8 cellular contexts compared by ENCODE assay signal in genomic region chr20:23636908-23637281, GRCh38. TPM values are rescaled to one million over a fixed set of nuclear protein-coding genes. Genes with fewer than 3 reads are reported as not detected.
DNase-seq lines count a peak whose midpoint lies in the region; ATAC-seq and TF ChIP-seq lines count a peak whose summit lies in the region.

No MANE protein-coding gene starts in this region.

- H3K9me3 ChIP-seq in body of pancreas (no peaks in the 10 kb centered on the region), right lobe of liver (no peaks in the 10 kb centered on the region), testis (no peaks in the 10 kb centered on the region)

- peaks cover 0 to 3% of the 10 kb centered on the region in 2 donors for H3K36me3 ChIP-seq in body of pancreas (replicated peaks in 1 of 2; ENCODE audit: insufficient read depth in 1 of 2, low read depth in 2 of 2)
- H3K36me3 ChIP-seq in right lobe of liver, result peaks cover 0 to 21% (median 8%) of the 10 kb centered on the region in 4 donors
- H3K36me3 ChIP-seq in testis (ENCODE audit: low read depth, missing control alignments), result no peaks in the 10 kb centered on the region

- no peaks in the 10 kb centered on the region for H3K27me3 ChIP-seq in body of pancreas
- H3K27me3 ChIP-seq in right lobe of liver, result no peaks in the 10 kb centered on the region
- no peaks in the 10 kb centered on the region for H3K27me3 ChIP-seq in testis

- H3K27ac Mint-ChIP-seq in T-helper 2 cell treated with Interferon-gamma antibody and Interleukin-4, amounts not matched to agents 5 μg/mL and 100 μg/mL, for 36 hours, result no peak overlapping the region
- no peak overlapping the region for H3K27ac Mint-ChIP-seq in stimulated activated memory B cell treated with anti-CD40 and anti-IgM and Interleukin-4, amounts not matched to agents 10 μg/mL and 1 μg/mL and 100 μg/mL, for 72 hours

- peak overlapping the region; percentile 56 for H3K4me3 Mint-ChIP-seq in T-helper 2 cell treated with Interferon-gamma antibody and Interleukin-4, amounts not matched to agents 5 μg/mL and 100 μg/mL, for 36 hours
- no peak overlapping the region for H3K4me3 Mint-ChIP-seq in stimulated activated memory B cell treated with anti-CD40 and anti-IgM and Interleukin-4, amounts not matched to agents 10 μg/mL and 1 μg/mL and 100 μg/mL, for 72 hours

- no peak for DNase-seq in T-helper 2 cell treated with Interferon-gamma antibody and Interleukin-4, amounts not matched to agents 5 μg/mL and 100 μg/mL, for 36 hours (ENCODE audit: low spot score)
- no peak for DNase-seq in T-helper 2 cell
- no peak for DNase-seq in body of pancreas
- DNase-seq in right lobe of liver, result no peak
- no peak for DNase-seq in testis
- no peak for DNase-seq in DMS53 (lab: John Stamatoyannopoulos, UW)

- no peaks in the 10 kb centered on the region for H3K9me3 Mint-ChIP-seq in T-helper 2 cell treated with Interferon-gamma antibody and Interleukin-4, amounts not matched to agents 5 μg/mL and 100 μg/mL, for 36 hours
- H3K9me3 Mint-ChIP-seq in stimulated activated memory B cell treated with anti-CD40 and anti-IgM and Interleukin-4, amounts not matched to agents 10 μg/mL and 1 μg/mL and 100 μg/mL, for 72 hours, result no peaks in the 10 kb centered on the region

- no peak for TF ChIP-seq CTCF in body of pancreas (IDR thresholded peaks at IDR 0.05)
- TF ChIP-seq CTCF in right lobe of liver (IDR thresholded peaks at IDR 0.05), result no peak
- TF ChIP-seq CTCF in testis (IDR thresholded peaks at IDR 0.05), result no peak

- whole genome bisulfite sequencing in body of pancreas, 2 donors, result 10 to 15% methylated on average over 4 of the region's 4 CpGs
- WGBS in right lobe of liver (ENCODE audit: insufficient coverage, low coverage, low lambda C conversion rate, missing lambda C conversion rate), result 22% methylated on average over 4 of the region's 4 CpGs
- WGBS in testis, 2 donors, result 8 to 9% methylated on average over 4 of the region's 4 CpGs

- H3K36me3 Mint-ChIP-seq in T-helper 2 cell treated with Interferon-gamma antibody and Interleukin-4, amounts not matched to agents 5 μg/mL and 100 μg/mL, for 36 hours (ENCODE audit: low read depth), result no peaks in the 10 kb centered on the region
- no peaks in the 10 kb centered on the region for H3K36me3 Mint-ChIP-seq in stimulated activated memory B cell treated with anti-CD40 and anti-IgM and Interleukin-4, amounts not matched to agents 10 μg/mL and 1 μg/mL and 100 μg/mL, for 72 hours

- no peak for ATAC-seq in body of pancreas
- no peak for ATAC-seq in right lobe of liver
- ATAC-seq in stimulated activated memory B cell treated with anti-CD40 and anti-IgM and Interleukin-4, amounts not matched to agents 10 μg/mL and 1 μg/mL and 100 μg/mL, for 72 hours, result no peak
- no peak for ATAC-seq in HG03520 (IDR thresholded peaks at IDR 0.05; ENCODE audit: unreplicated experiment)

- no peaks in the 10 kb centered on the region for H3K4me1 Mint-ChIP-seq in T-helper 2 cell treated with Interferon-gamma antibody and Interleukin-4, amounts not matched to agents 5 μg/mL and 100 μg/mL, for 36 hours (ENCODE audit: low read depth)
- H3K4me1 Mint-ChIP-seq in stimulated activated memory B cell treated with anti-CD40 and anti-IgM and Interleukin-4, amounts not matched to agents 10 μg/mL and 1 μg/mL and 100 μg/mL, for 72 hours, result no peaks in the 10 kb centered on the region

- intact Hi-C loops in body of pancreas (cut with DNase I) (no loop called here), right lobe of liver (cut with DNase I) (no loop called here), testis (cut with DNase I; ENCODE audit: low total_unique reads) (no loop called here)

- peaks cover 21% of the 10 kb centered on the region for H3K27me3 Mint-ChIP-seq in T-helper 2 cell treated with Interferon-gamma antibody and Interleukin-4, amounts not matched to agents 5 μg/mL and 100 μg/mL, for 36 hours (ENCODE audit: low read depth)
- H3K27me3 Mint-ChIP-seq in stimulated activated memory B cell treated with anti-CD40 and anti-IgM and Interleukin-4, amounts not matched to agents 10 μg/mL and 1 μg/mL and 100 μg/mL, for 72 hours, result peaks cover 60% of the 10 kb centered on the region

- TF ChIP-seq POLR2A in body of pancreas (IDR thresholded peaks at IDR 0.05), result no peak
- TF ChIP-seq POLR2A in right lobe of liver (IDR thresholded peaks at IDR 0.05), result no peak
- TF ChIP-seq POLR2A in testis (IDR thresholded peaks at IDR 0.05), result no peak

- peak overlapping the region in 3 of 4 donors; percentile 80 to 93 (median 93) for H3K27ac ChIP-seq in body of pancreas
- H3K27ac ChIP-seq in right lobe of liver, result peak overlapping the region; percentile 89 to 94 (median 91)
- H3K27ac ChIP-seq in testis, result peak overlapping the region; percentile 76 to 94

- peak overlapping the region; percentile 39 to 93 for H3K4me3 ChIP-seq in body of pancreas
- peak overlapping the region; percentile 84 to 99 (median 95) for H3K4me3 ChIP-seq in right lobe of liver
- peak overlapping the region; percentile 89 to 94 for H3K4me3 ChIP-seq in testis

- H3K4me1 ChIP-seq in body of pancreas (peaks cover 30% of the 10 kb centered on the region), right lobe of liver (peaks cover 0 to 20% (median 12%) of the 10 kb centered on the region in 4 donors), testis (peaks cover 32% of the 10 kb centered on the region)

RNA-seq across cellular contexts. Expression of gene CST3, which starts 0.9 kb away (rescaled TPM):
- total RNA-seq in body of pancreas (100 to 1,000 TPM; 491 to 654 TPM), right lobe of liver (1,000 to 10,000 TPM in 1 of 6 experiments, 100 to 1,000 TPM in 5; 504 to 1,394 (median 638) TPM), testis (1,000 to 10,000 TPM; 3,145 to 4,272 TPM)
- polyA plus RNA-seq in testis (ENCODE audit: insufficient read depth, low read depth, low replicate concordance), result 1,703 TPM

RNA-seq across cellular contexts. Expression of gene CST9, which starts 31.2 kb away (rescaled TPM):
- total RNA-seq in body of pancreas, result 1 to 10 TPM in 1 of 2 donors, not detected in 1; 3.6 TPM
- total RNA-seq in right lobe of liver, result not detected
- under 1 TPM in 1 of 2 donors, not detected in 1; 0.19 TPM for total RNA-seq in testis
- polyA plus RNA-seq in testis (ENCODE audit: insufficient read depth, low read depth, low replicate concordance), result not detected

RNA-seq across cellular contexts. Expression of gene CST4, which starts 51.9 kb away (rescaled TPM):
- total RNA-seq in body of pancreas (not detected), right lobe of liver (not detected), testis (not detected)
- not detected for polyA plus RNA-seq in testis (ENCODE audit: insufficient read depth, low read depth, low replicate concordance)
